In the genomic region with DNA sequence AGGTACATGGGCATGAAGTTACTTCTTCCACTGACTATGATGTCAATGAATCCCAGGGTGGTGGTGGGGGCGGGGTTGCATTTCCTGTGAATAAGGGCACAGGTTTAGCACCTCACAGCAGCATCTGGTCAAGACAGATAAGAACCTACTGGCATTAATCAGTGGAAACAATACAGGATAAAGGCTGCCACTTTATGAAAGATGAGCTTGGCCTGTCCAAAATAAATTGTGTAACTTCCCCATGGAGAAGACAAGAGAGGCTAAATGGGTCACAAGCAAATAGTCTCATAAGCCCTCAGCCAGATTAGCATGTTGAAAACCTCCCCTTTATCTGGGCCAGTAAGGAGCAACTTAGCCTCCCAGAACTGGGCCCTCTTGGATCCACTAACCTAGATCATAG, we compare ENCODE assay signal across 28 cellular contexts. TPM values are rescaled to one million over a fixed set of nuclear protein-coding genes. Genes with fewer than 3 reads are reported as not detected.
"Had no signal": no experiment of that assay in that cellular context is flagged by ENCODE, and none has a peak within 500 bp of the region (broad histone marks: within the 10 kb centered on the region; RNA-seq: fewer than 3 reads in every experiment).

No MANE protein-coding gene starts in this region.

- ATAC-seq: heart left ventricle; left lung; naive thymus-derived CD8-positive, alpha-beta T cell; sciatic nerve; stimulated activated effector memory CD8-positive, alpha-beta T cell treated with anti-CD3 and anti-CD28 coated beads, Interleukin-12 subunit alpha, Interleukin-12 subunit beta, amount 100 ng/mL, for 72 hours had no signal

- H3K4me1 ChIP-seq: esophagus muscularis mucosa, heart left ventricle, left lung, neural progenitor cell, stomach, suprapubic skin had no signal

- H3K27ac ChIP-seq: esophagus muscularis mucosa, heart left ventricle, left lung, neural progenitor cell, stomach, suprapubic skin, WERI-Rb-1 had no signal

- H3K9me3 Mint-ChIP-seq: neural progenitor cell had no signal

- H3K36me3 ChIP-seq: esophagus muscularis mucosa, heart left ventricle, left lung, neural progenitor cell, stomach, suprapubic skin, transverse colon, WERI-Rb-1 had no signal

- DNase-seq: activated CD4-positive, CD25-positive, alpha-beta regulatory T cell treated with anti-CD3 and anti-CD28 coated beads, Interleukin-2, amount 50 U/mL, for 72 hours; activated effector memory CD4-positive, alpha-beta T cell treated with Interleukin-2 at 50 U/mL for 16 hours; activated naive CD4-positive, alpha-beta T cell treated with anti-CD3 and anti-CD28 coated beads, Interleukin-2, amount 50 U/mL, for 16 hours; activated T-cell treated with anti-CD3 and anti-CD28 coated beads, Interleukin-2, amount 50 U/mL, for 72 hours; central memory CD4-positive, alpha-beta T cell; dermis blood vessel endothelial cell; effector memory CD4-positive, alpha-beta T cell; kidney glomerular epithelial cell; naive thymus-derived CD8-positive, alpha-beta T cell; small intestine; stimulated activated CD4-positive, alpha-beta T cell treated with anti-CD3 and anti-CD28 coated beads, Interleukin-2, amount 100 ng/mL, for 24 hours; stomach; T1000; transverse colon; WERI-Rb-1 had no signal

- H3K27ac Mint-ChIP-seq: activated T-cell treated with anti-CD3 and anti-CD28 coated beads, Interleukin-2, amount 50 U/mL, for 72 hours; mesothelial cell of epicardium; neural progenitor cell; stimulated activated effector memory CD8-positive, alpha-beta T cell treated with anti-CD3 and anti-CD28 coated beads, Interleukin-12 subunit alpha, Interleukin-12 subunit beta, amount 100 ng/mL, for 72 hours; T-helper 1 cell treated with Interleukin-12 subunit alpha and Interleukin-12 subunit beta and Interleukin-4 antibody, amounts not matched to agents 30 μg/mL and 1 μg/mL, for 36 hours had no signal

- H3K9me3 ChIP-seq: esophagus muscularis mucosa, stomach, suprapubic skin, transverse colon had no signal

- H3K27me3 ChIP-seq: esophagus muscularis mucosa, heart left ventricle, left lung, neural progenitor cell, stomach, suprapubic skin, transverse colon had no signal

- H3K4me1 Mint-ChIP-seq: neural progenitor cell had no signal

- H3K4me3 Mint-ChIP-seq: activated T-cell treated with anti-CD3 and anti-CD28 coated beads, Interleukin-2, amount 50 U/mL, for 72 hours; mesothelial cell of epicardium; neural progenitor cell; stimulated activated effector memory CD8-positive, alpha-beta T cell treated with anti-CD3 and anti-CD28 coated beads, Interleukin-12 subunit alpha, Interleukin-12 subunit beta, amount 100 ng/mL, for 72 hours; T-helper 1 cell treated with Interleukin-12 subunit alpha and Interleukin-12 subunit beta and Interleukin-4 antibody, amounts not matched to agents 30 μg/mL and 1 μg/mL, for 36 hours had no signal

- H3K36me3 Mint-ChIP-seq: mesothelial cell of epicardium; neural progenitor cell; stimulated activated effector memory CD8-positive, alpha-beta T cell treated with anti-CD3 and anti-CD28 coated beads, Interleukin-12 subunit alpha, Interleukin-12 subunit beta, amount 100 ng/mL, for 72 hours had no signal

- H3K4me3 ChIP-seq: esophagus muscularis mucosa, heart left ventricle, left lung, lung, neural progenitor cell, stomach, suprapubic skin, transverse colon had no signal

RNA-seq across cellular contexts. Expression of gene PLSCR2, which starts 27.4 kb away (rescaled TPM):
- total RNA-seq: astrocyte, endothelial cell of umbilical vein, heart left ventricle, lung, omental fat pad, suprapubic skin had no signal
- polyA plus RNA-seq: endothelial cell of umbilical vein, heart left ventricle, small intestine had no signal
